In the genomic region with DNA sequence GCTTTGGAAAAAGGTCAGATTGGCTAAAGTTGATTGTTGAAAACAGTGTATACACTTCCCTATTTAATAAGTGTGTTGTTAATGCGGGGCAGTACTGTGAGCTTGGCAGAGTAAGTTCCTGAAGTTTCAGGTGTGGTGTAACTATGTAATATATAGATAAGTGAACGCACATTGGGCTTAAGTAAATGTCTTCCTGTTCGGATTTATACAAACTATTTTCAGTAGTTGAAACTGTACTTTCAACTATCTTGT, we compare ENCODE assay signal across 8 cellular contexts. TPM values are rescaled to one million over a fixed set of nuclear protein-coding genes. Genes with fewer than 3 reads are reported as not detected.
A peak's percentile ranks its signal among the peaks of the same experiment; 100 is the strongest.
DNase-seq lines count a peak whose midpoint lies in the region; ATAC-seq and TF ChIP-seq lines count a peak whose summit lies in the region.
"Had no signal": no experiment of that assay in that cellular context is flagged by ENCODE, and none has a peak within 500 bp of the region (broad histone marks: within the 10 kb centered on the region; RNA-seq: fewer than 3 reads in every experiment).

No MANE protein-coding gene starts in this region.

- H3K4me3 Mint-ChIP-seq in activated CD4-positive, alpha-beta memory T cell treated with anti-CD3 and anti-CD28 coated beads, Interleukin-2, amount 10 ng/mL, durations not matched to agents 7 days and 5 days: peak overlapping the region; percentile 92
- H3K4me3 Mint-ChIP-seq in stimulated activated memory B cell treated with anti-CD40 and anti-IgM and Interleukin-4, amounts not matched to agents 10 μg/mL and 1 μg/mL and 100 μg/mL, for 72 hours: peak overlapping the region; percentile 95

- H3K27me3 Mint-ChIP-seq in activated CD4-positive, alpha-beta memory T cell treated with anti-CD3 and anti-CD28 coated beads, Interleukin-2, amount 10 ng/mL, durations not matched to agents 7 days and 5 days: no peaks in the 10 kb centered on the region
- no peaks in the 10 kb centered on the region for H3K27me3 Mint-ChIP-seq in stimulated activated memory B cell treated with anti-CD40 and anti-IgM and Interleukin-4, amounts not matched to agents 10 μg/mL and 1 μg/mL and 100 μg/mL, for 72 hours

- peak overlapping the region; percentile 97 for H3K27ac Mint-ChIP-seq in activated CD4-positive, alpha-beta memory T cell treated with anti-CD3 and anti-CD28 coated beads, Interleukin-2, amount 10 ng/mL, durations not matched to agents 7 days and 5 days
- H3K27ac Mint-ChIP-seq in stimulated activated memory B cell treated with anti-CD40 and anti-IgM and Interleukin-4, amounts not matched to agents 10 μg/mL and 1 μg/mL and 100 μg/mL, for 72 hours: peak overlapping the region; percentile 84

- DNase-seq in HFF-Myc (ENCODE audit: extremely low read depth, low read depth) (no peak), NCI-H345 treated with DMSO at 0.1 percent for 48 hours (lab: John Stamatoyannopoulos, UW; ENCODE audit: unreplicated experiment) (no peak)
- no peak for DNase-seq in activated CD4-positive, alpha-beta memory T cell treated with anti-CD3 and anti-CD28 coated beads, Interleukin-2, amount 10 ng/mL, durations not matched to agents 7 days and 5 days

- ATAC-seq in stimulated activated memory B cell treated with anti-CD40 and anti-IgM and Interleukin-4, amounts not matched to agents 10 μg/mL and 1 μg/mL and 100 μg/mL, for 72 hours: no peak
- ATAC-seq in HG02938 (IDR thresholded peaks at IDR 0.05; ENCODE audit: unreplicated experiment): no peak
- no peak for ATAC-seq in GM21529 (IDR thresholded peaks at IDR 0.05; ENCODE audit: unreplicated experiment)

- no peak for TF ChIP-seq CTCF in HFF-Myc (IDR thresholded peaks at IDR 0.05; ENCODE audit: low read depth, low read length, missing control alignments)

- H3K36me3 Mint-ChIP-seq in activated CD4-positive, alpha-beta memory T cell treated with anti-CD3 and anti-CD28 coated beads, Interleukin-2, amount 10 ng/mL, durations not matched to agents 7 days and 5 days (ENCODE audit: low read depth): peaks cover 60% of the 10 kb centered on the region
- H3K36me3 Mint-ChIP-seq in stimulated activated memory B cell treated with anti-CD40 and anti-IgM and Interleukin-4, amounts not matched to agents 10 μg/mL and 1 μg/mL and 100 μg/mL, for 72 hours: peaks cover 54% of the 10 kb centered on the region

- CTCF ChIA-PET in activated CD4-positive, alpha-beta memory T cell treated with anti-CD3 and anti-CD28 coated beads, Interleukin-2, amount 10 ng/mL, durations not matched to agents 7 days and 5 days (lab: Charles Lee): interaction anchor here (0.6 to 2.4 kb wide), 3 partner anchors 45 to 439 kb away, joined by 3 to 12 read pairs (median 3); no protein-coding TSS in a partner anchor

- POLR2A ChIA-PET in activated CD4-positive, alpha-beta memory T cell treated with anti-CD3 and anti-CD28 coated beads, Interleukin-2, amount 10 ng/mL, durations not matched to agents 7 days and 5 days (lab: Charles Lee): interaction anchor here (0.7 to 6.1 kb wide), 27 partner anchors 12 to 1336 kb away, joined by 3 to 139 read pairs (median 7); a partner anchor contains a TSS

- H3K4me1 Mint-ChIP-seq in activated CD4-positive, alpha-beta memory T cell treated with anti-CD3 and anti-CD28 coated beads, Interleukin-2, amount 10 ng/mL, durations not matched to agents 7 days and 5 days: peaks cover 69% of the 10 kb centered on the region
- H3K4me1 Mint-ChIP-seq in stimulated activated memory B cell treated with anti-CD40 and anti-IgM and Interleukin-4, amounts not matched to agents 10 μg/mL and 1 μg/mL and 100 μg/mL, for 72 hours: peaks cover 58% of the 10 kb centered on the region

- H3K4me3 ChIP-seq in HFF-Myc (replicated peaks; ENCODE audit: low read depth, low read length) (peak overlapping the region; percentile 84), iPS-11a (ENCODE audit: low read depth, low read length) (peak overlapping the region; percentile 44)

- H3K9me3 Mint-ChIP-seq in activated CD4-positive, alpha-beta memory T cell treated with anti-CD3 and anti-CD28 coated beads, Interleukin-2, amount 10 ng/mL, durations not matched to agents 7 days and 5 days: no peaks in the 10 kb centered on the region
- H3K9me3 Mint-ChIP-seq in stimulated activated memory B cell treated with anti-CD40 and anti-IgM and Interleukin-4, amounts not matched to agents 10 μg/mL and 1 μg/mL and 100 μg/mL, for 72 hours: no peaks in the 10 kb centered on the region

RNA-seq across cellular contexts. Expression of a gene that starts 0.9 kb away (rescaled TPM):
- total RNA-seq in activated CD4-positive, alpha-beta memory T cell treated with anti-CD3 and anti-CD28 coated beads, Interleukin-2, amount 10 ng/mL, durations not matched to agents 7 days and 5 days: 10 to 100 TPM; 11.3 to 12.6 TPM

RNA-seq across cellular contexts. Expression of a gene that starts 1.2 kb away (rescaled TPM):
- 100 to 1,000 TPM; 379 to 394 TPM for total RNA-seq in activated CD4-positive, alpha-beta memory T cell treated with anti-CD3 and anti-CD28 coated beads, Interleukin-2, amount 10 ng/mL, durations not matched to agents 7 days and 5 days

RNA-seq across cellular contexts. Expression of a gene that starts 44.4 kb away (rescaled TPM):
- total RNA-seq in activated CD4-positive, alpha-beta memory T cell treated with anti-CD3 and anti-CD28 coated beads, Interleukin-2, amount 10 ng/mL, durations not matched to agents 7 days and 5 days: 10 to 100 TPM; 28.2 to 29.4 TPM

RNA-seq across cellular contexts. Expression of a gene that starts 44.6 kb away (rescaled TPM):
- total RNA-seq in activated CD4-positive, alpha-beta memory T cell treated with anti-CD3 and anti-CD28 coated beads, Interleukin-2, amount 10 ng/mL, durations not matched to agents 7 days and 5 days: 10 to 100 TPM; 26.3 to 26.4 TPM

RNA-seq across cellular contexts. Expression of a gene that starts 48.1 kb away (rescaled TPM):
- under 1 TPM in 1 of 2 experiments, not detected in 1; 0.23 TPM for total RNA-seq in activated CD4-positive, alpha-beta memory T cell treated with anti-CD3 and anti-CD28 coated beads, Interleukin-2, amount 10 ng/mL, durations not matched to agents 7 days and 5 days
- total RNA-seq: dermis microvascular lymphatic vessel endothelial cell had no signal
